In the genomic region with DNA sequence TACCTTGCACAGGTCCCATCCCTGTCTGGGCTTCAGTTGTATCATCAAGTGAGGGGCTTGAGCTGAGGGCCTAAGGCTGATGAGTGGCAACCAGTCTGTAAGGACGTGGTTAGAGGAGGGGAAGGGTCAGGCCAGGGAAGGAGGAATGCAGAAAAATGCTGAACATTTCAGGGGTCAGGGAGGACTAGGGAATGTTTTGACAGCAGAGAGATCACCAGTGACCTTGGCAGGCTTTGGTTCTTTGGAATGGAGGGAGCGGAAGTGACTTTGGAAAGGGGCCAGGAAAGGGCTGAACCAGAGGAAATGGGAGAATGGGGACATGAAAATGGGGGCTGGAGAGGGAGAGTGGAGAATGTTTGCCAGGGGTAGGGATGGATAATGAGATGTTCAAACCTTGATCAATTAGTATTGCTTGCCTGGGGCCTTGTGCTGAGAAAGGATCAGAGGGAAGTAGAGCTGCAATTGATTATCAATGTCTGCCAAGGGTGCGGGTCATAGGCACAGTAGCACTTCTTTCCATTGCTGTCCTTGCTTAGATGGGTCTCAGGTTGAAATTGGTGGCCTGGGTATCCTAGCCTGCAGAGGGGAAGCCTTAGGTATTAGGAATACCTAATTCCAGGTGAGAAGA, we compare ENCODE assay signal across 11 cellular contexts. TPM values are rescaled to one million over a fixed set of nuclear protein-coding genes. Genes with fewer than 3 reads are reported as not detected.
A peak's percentile ranks its signal among the peaks of the same experiment; 100 is the strongest.
DNase-seq lines count a peak whose midpoint lies in the region; ATAC-seq and TF ChIP-seq lines count a peak whose summit lies in the region.
"Had no signal": no experiment of that assay in that cellular context is flagged by ENCODE, and none has a peak within 500 bp of the region (broad histone marks: within the 10 kb centered on the region; RNA-seq: fewer than 3 reads in every experiment).

No MANE protein-coding gene starts in this region.

- peaks cover 0 to 14% (median 0%) of the 10 kb centered on the region in 11 experiments; a peak in 4 of 22 replicates for H3K36me3 ChIP-seq in BLaER1 treated with 17β-estradiol and CSF1 and Interleukin-3, amounts not matched to agents 10 nM and 100 nM
- no peaks in the 10 kb centered on the region for H3K36me3 ChIP-seq in A673 (ENCODE audit: insufficient read depth, low read length, poor library complexity, severe bottlenecking)

- peak overlapping the region; percentile 76 to 92 for H3K27ac Mint-ChIP-seq in effector memory CD8-positive, alpha-beta T cell
- peak overlapping the region; percentile 89 to 99 (median 96) for H3K27ac Mint-ChIP-seq in naive thymus-derived CD8-positive, alpha-beta T cell

- H3K9me3 Mint-ChIP-seq in effector memory CD8-positive, alpha-beta T cell, result no peaks in the 10 kb centered on the region
- H3K9me3 Mint-ChIP-seq in naive thymus-derived CD8-positive, alpha-beta T cell, result no peaks in the 10 kb centered on the region
- H3K9me3 Mint-ChIP-seq: WTC11 had no signal

- peak overlapping the region; percentile 65 to 98 (median 86) for H3K4me2 ChIP-seq in BLaER1 treated with 17β-estradiol and CSF1 and Interleukin-3, amounts not matched to agents 10 nM and 100 nM

- ATAC-seq in effector memory CD8-positive, alpha-beta T cell (replicated peaks), result no peak
- ATAC-seq in naive thymus-derived CD8-positive, alpha-beta T cell, result no peak
- ATAC-seq: WTC11 had no signal

- no peak overlapping the region for H3K4me3 ChIP-seq in BLaER1 treated with 17β-estradiol and CSF1 and Interleukin-3, amounts not matched to agents 10 nM and 100 nM
- H3K4me3 ChIP-seq in NB4 (ENCODE audit: low read depth, low read length) (peak overlapping the region; percentile 36), A673 (ENCODE audit: low read depth, low read length, poor library complexity, severe bottlenecking) (no peak overlapping the region)
- H3K4me3 ChIP-seq: testis had no signal

- intact Hi-C loops in A673 (cut with micrococcal nuclease; ENCODE audit: unreplicated experiment), result no loop called here

- no peak for DNase-seq in NB4 (ENCODE audit: low read depth)
- DNase-seq in effector memory CD8-positive, alpha-beta T cell, result no peak
- DNase-seq in naive thymus-derived CD8-positive, alpha-beta T cell, result peak in 1 of 10 donors; percentile 42
- no peak for DNase-seq in medulla oblongata (ENCODE audit: extremely low spot score)
- no peak for DNase-seq in NCI-H82 (lab: John Stamatoyannopoulos, UW)
- DNase-seq in NOMO-1 (lab: John Stamatoyannopoulos, UW; ENCODE audit: unreplicated experiment in 2 of 2), result no peak
- DNase-seq in A673 (ENCODE audit: low spot score), result no peak
- DNase-seq: caudate nucleus, testis had no signal

- TF ChIP-seq POLR2A in NB4 (IDR thresholded peaks at IDR 0.05; ENCODE audit: extremely low read depth, insufficient read length), result no peak

- peak overlapping the region in 9 of 11 experiments; percentile 16 to 87 (median 75); a peak in 16 of 22 replicates for H3K27ac ChIP-seq in BLaER1 treated with 17β-estradiol and CSF1 and Interleukin-3, amounts not matched to agents 10 nM and 100 nM
- H3K27ac ChIP-seq in A673 (ENCODE audit: low read depth, low read length, poor library complexity, severe bottlenecking), result no peak overlapping the region
- H3K27ac ChIP-seq: testis had no signal

- no peak for TF ChIP-seq CTCF in NB4 (IDR thresholded peaks at IDR 0.05; ENCODE audit: low read depth, low read length)
- TF ChIP-seq CTCF in A673 (conservative IDR thresholded peaks at IDR 0.05; ENCODE audit: low read depth, low read length), result no peak

- BruUV-seq in A673 (replicated peaks; lab: Mats Ljungman, UMichigan), result no TSS peak

- H4K20me1 ChIP-seq in BLaER1 treated with 17β-estradiol and CSF1 and Interleukin-3, amounts not matched to agents 10 nM and 100 nM, result peaks cover 0 to 34% (median 3%) of the 10 kb centered on the region in 11 experiments; a peak in 8 of 22 replicates

- no peaks in the 10 kb centered on the region for H3K27me3 ChIP-seq in BLaER1 treated with 17β-estradiol and CSF1 and Interleukin-3, amounts not matched to agents 10 nM and 100 nM
- no peaks in the 10 kb centered on the region for H3K27me3 ChIP-seq in A673 (replicated peaks; ENCODE audit: insufficient read depth, low read depth, low read length, poor library complexity)
- H3K27me3 ChIP-seq: testis had no signal

- H3K9ac ChIP-seq in BLaER1 treated with 17β-estradiol and CSF1 and Interleukin-3, amounts not matched to agents 10 nM and 100 nM, result peak overlapping the region in 2 of 11 experiments; percentile 6 to 70; a peak in 2 of 22 replicates

- CTCF ChIA-PET in A673 (lab: Charles Lee), result no interaction called here

- peaks cover 18% of the 10 kb centered on the region for H3K36me3 Mint-ChIP-seq in effector memory CD8-positive, alpha-beta T cell (ENCODE audit: insufficient read depth)
- H3K36me3 Mint-ChIP-seq in naive thymus-derived CD8-positive, alpha-beta T cell, result peaks cover 0 to 14% (median 9%) of the 10 kb centered on the region in 3 donors
- H3K36me3 Mint-ChIP-seq: WTC11 had no signal

- H3K4me1 Mint-ChIP-seq in effector memory CD8-positive, alpha-beta T cell (ENCODE audit: low read depth in 2 of 2), result peaks cover 78 to 82% of the 10 kb centered on the region in 2 donors
- peaks cover 55 to 98% (median 94%) of the 10 kb centered on the region in 4 donors for H3K4me1 Mint-ChIP-seq in naive thymus-derived CD8-positive, alpha-beta T cell

- H3K4me3 Mint-ChIP-seq in effector memory CD8-positive, alpha-beta T cell, result peak overlapping the region; percentile 60 to 80
- peak overlapping the region; percentile 73 to 99 (median 86) for H3K4me3 Mint-ChIP-seq in naive thymus-derived CD8-positive, alpha-beta T cell
- H3K4me3 Mint-ChIP-seq: WTC11 had no signal

- H3K4me1 ChIP-seq in BLaER1 treated with 17β-estradiol and CSF1 and Interleukin-3, amounts not matched to agents 10 nM and 100 nM, result peaks cover 34 to 96% (median 82%) of the 10 kb centered on the region in 10 experiments
- no peaks in the 10 kb centered on the region for H3K4me1 ChIP-seq in A673 (ENCODE audit: insufficient read depth, low read length, poor library complexity, severe bottlenecking)

- H3K9me3 ChIP-seq in BLaER1 treated with 17β-estradiol and CSF1 and Interleukin-3, amounts not matched to agents 10 nM and 100 nM (replicated peaks in 1 of 11), result no peaks in the 10 kb centered on the region
- no peaks in the 10 kb centered on the region for H3K9me3 ChIP-seq in A673 (ENCODE audit: low read depth, low read length, poor library complexity, severe bottlenecking)
- H3K9me3 ChIP-seq: testis had no signal

- no peaks in the 10 kb centered on the region for H3K27me3 Mint-ChIP-seq in effector memory CD8-positive, alpha-beta T cell
- H3K27me3 Mint-ChIP-seq in naive thymus-derived CD8-positive, alpha-beta T cell, result no peaks in the 10 kb centered on the region

- POLR2A ChIA-PET in naive thymus-derived CD8-positive, alpha-beta T cell (lab: Charles Lee), result interaction anchor here (0.9 to 28.6 kb wide), 3 partner anchors 5 to 30 kb away, joined by 4 to 1000 read pairs (median 1000); a partner anchor contains a TSS
- POLR2A ChIA-PET in A673 (lab: Charles Lee; ENCODE audit: low non-redundant PET), result interaction anchor here (0.7 kb wide), 1 partner anchor 303 kb away, joined by 3 read pairs; a partner anchor contains a TSS

RNA-seq across cellular contexts. Expression of a gene that starts 7.4 kb away (rescaled TPM):
- total RNA-seq in naive thymus-derived CD8-positive, alpha-beta T cell, result 100 to 1,000 TPM; 361 to 364 TPM
- polyA plus RNA-seq in naive thymus-derived CD8-positive, alpha-beta T cell, result 100 to 1,000 TPM; 387 to 877 (median 421) TPM
- 5.5 and 9.4 TPM in 2 replicates for total RNA-seq in A673 (2021)

Comparison
In these comparisons a context has a peak if more than half of its experiments do, and no peak if none do; other contexts are left out.
1. RNA of a gene that starts 7.4 kb away (total RNA-seq): 361 to 364 TPM in naive thymus-derived CD8-positive, alpha-beta T cell; 5.5 to 9.4 TPM in A673; every median in the first group is over 10 times any median in the second.